In the genomic region with DNA sequence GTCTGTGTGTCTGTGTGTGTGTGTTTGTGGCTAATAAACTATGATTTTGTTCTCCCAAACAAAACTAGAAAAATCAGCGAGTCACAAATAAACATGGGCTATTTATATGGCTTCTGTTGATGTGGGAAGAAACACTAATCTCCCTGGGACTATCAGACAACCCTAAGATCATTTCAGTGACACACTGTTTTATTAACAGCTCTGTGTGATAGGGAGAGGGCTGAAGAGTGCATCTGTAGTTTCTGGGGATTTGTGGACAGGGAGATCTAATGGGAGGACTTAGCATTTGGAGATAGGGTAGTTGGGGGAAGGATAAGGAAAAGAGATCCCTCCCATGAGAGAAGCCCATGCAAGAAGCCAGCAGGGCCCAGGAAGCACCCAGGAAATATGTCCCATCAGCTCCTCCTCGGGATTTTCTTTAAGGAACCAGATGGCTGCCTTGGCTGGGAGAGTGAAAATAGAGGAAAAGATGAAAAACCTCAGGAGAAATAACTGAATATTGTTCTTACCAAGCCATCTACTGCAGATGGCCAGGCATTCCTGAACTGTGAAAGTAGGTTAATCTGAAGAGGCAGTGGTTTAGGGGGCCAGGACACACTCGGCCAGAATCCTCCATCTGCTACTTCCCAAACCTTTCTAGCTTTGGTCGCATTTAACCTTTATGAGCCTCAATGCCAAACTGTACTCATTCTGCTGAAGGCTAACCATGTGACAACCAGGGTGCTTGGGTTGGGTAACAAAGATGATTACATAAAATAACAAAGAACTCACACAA, we compare ENCODE assay signal across 1 cellular context.
TF ChIP-seq lines count a peak whose summit lies in the region.

No MANE protein-coding gene starts in this region.

TF ChIP-seq in GM23338, 12 proteins besides CTCF, POLR2A, EP300 and RAD21:
- no peak for TF ChIP-seq ZNF114 (CRISPR knock-in tag; IDR thresholded peaks at IDR 0.05)
- TF ChIP-seq EZH2 (IDR thresholded peaks at IDR 0.05; ENCODE audit: low read depth, unreplicated experiment), result no peak
- no peak for TF ChIP-seq STAT1 (IDR thresholded peaks at IDR 0.05; ENCODE audit: unreplicated experiment)
- TF ChIP-seq JUNB (IDR thresholded peaks at IDR 0.05; ENCODE audit: unreplicated experiment), result no peak
- TF ChIP-seq, protein P1, sequence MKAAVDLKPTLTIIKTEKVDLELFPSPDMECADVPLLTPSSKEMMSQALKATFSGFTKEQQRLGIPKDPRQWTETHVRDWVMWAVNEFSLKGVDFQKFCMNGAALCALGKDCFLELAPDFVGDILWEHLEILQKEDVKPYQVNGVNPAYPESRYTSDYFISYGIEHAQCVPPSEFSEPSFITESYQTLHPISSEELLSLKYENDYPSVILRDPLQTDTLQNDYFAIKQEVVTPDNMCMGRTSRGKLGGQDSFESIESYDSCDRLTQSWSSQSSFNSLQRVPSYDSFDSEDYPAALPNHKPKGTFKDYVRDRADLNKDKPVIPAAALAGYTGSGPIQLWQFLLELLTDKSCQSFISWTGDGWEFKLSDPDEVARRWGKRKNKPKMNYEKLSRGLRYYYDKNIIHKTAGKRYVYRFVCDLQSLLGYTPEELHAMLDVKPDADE (IDR thresholded peaks at IDR 0.05), result no peak
- TF ChIP-seq, protein P2, sequence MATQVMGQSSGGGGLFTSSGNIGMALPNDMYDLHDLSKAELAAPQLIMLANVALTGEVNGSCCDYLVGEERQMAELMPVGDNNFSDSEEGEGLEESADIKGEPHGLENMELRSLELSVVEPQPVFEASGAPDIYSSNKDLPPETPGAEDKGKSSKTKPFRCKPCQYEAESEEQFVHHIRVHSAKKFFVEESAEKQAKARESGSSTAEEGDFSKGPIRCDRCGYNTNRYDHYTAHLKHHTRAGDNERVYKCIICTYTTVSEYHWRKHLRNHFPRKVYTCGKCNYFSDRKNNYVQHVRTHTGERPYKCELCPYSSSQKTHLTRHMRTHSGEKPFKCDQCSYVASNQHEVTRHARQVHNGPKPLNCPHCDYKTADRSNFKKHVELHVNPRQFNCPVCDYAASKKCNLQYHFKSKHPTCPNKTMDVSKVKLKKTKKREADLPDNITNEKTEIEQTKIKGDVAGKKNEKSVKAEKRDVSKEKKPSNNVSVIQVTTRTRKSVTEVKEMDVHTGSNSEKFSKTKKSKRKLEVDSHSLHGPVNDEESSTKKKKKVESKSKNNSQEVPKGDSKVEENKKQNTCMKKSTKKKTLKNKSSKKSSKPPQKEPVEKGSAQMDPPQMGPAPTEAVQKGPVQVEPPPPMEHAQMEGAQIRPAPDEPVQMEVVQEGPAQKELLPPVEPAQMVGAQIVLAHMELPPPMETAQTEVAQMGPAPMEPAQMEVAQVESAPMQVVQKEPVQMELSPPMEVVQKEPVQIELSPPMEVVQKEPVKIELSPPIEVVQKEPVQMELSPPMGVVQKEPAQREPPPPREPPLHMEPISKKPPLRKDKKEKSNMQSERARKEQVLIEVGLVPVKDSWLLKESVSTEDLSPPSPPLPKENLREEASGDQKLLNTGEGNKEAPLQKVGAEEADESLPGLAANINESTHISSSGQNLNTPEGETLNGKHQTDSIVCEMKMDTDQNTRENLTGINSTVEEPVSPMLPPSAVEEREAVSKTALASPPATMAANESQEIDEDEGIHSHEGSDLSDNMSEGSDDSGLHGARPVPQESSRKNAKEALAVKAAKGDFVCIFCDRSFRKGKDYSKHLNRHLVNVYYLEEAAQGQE (IDR thresholded peaks at IDR 0.05; ENCODE audit: unreplicated experiment), result no peak
- TF ChIP-seq ZNF331 (CRISPR knock-in tag; IDR thresholded peaks at IDR 0.05; ENCODE audit: low read depth), result no peak
- TF ChIP-seq, protein P3, sequence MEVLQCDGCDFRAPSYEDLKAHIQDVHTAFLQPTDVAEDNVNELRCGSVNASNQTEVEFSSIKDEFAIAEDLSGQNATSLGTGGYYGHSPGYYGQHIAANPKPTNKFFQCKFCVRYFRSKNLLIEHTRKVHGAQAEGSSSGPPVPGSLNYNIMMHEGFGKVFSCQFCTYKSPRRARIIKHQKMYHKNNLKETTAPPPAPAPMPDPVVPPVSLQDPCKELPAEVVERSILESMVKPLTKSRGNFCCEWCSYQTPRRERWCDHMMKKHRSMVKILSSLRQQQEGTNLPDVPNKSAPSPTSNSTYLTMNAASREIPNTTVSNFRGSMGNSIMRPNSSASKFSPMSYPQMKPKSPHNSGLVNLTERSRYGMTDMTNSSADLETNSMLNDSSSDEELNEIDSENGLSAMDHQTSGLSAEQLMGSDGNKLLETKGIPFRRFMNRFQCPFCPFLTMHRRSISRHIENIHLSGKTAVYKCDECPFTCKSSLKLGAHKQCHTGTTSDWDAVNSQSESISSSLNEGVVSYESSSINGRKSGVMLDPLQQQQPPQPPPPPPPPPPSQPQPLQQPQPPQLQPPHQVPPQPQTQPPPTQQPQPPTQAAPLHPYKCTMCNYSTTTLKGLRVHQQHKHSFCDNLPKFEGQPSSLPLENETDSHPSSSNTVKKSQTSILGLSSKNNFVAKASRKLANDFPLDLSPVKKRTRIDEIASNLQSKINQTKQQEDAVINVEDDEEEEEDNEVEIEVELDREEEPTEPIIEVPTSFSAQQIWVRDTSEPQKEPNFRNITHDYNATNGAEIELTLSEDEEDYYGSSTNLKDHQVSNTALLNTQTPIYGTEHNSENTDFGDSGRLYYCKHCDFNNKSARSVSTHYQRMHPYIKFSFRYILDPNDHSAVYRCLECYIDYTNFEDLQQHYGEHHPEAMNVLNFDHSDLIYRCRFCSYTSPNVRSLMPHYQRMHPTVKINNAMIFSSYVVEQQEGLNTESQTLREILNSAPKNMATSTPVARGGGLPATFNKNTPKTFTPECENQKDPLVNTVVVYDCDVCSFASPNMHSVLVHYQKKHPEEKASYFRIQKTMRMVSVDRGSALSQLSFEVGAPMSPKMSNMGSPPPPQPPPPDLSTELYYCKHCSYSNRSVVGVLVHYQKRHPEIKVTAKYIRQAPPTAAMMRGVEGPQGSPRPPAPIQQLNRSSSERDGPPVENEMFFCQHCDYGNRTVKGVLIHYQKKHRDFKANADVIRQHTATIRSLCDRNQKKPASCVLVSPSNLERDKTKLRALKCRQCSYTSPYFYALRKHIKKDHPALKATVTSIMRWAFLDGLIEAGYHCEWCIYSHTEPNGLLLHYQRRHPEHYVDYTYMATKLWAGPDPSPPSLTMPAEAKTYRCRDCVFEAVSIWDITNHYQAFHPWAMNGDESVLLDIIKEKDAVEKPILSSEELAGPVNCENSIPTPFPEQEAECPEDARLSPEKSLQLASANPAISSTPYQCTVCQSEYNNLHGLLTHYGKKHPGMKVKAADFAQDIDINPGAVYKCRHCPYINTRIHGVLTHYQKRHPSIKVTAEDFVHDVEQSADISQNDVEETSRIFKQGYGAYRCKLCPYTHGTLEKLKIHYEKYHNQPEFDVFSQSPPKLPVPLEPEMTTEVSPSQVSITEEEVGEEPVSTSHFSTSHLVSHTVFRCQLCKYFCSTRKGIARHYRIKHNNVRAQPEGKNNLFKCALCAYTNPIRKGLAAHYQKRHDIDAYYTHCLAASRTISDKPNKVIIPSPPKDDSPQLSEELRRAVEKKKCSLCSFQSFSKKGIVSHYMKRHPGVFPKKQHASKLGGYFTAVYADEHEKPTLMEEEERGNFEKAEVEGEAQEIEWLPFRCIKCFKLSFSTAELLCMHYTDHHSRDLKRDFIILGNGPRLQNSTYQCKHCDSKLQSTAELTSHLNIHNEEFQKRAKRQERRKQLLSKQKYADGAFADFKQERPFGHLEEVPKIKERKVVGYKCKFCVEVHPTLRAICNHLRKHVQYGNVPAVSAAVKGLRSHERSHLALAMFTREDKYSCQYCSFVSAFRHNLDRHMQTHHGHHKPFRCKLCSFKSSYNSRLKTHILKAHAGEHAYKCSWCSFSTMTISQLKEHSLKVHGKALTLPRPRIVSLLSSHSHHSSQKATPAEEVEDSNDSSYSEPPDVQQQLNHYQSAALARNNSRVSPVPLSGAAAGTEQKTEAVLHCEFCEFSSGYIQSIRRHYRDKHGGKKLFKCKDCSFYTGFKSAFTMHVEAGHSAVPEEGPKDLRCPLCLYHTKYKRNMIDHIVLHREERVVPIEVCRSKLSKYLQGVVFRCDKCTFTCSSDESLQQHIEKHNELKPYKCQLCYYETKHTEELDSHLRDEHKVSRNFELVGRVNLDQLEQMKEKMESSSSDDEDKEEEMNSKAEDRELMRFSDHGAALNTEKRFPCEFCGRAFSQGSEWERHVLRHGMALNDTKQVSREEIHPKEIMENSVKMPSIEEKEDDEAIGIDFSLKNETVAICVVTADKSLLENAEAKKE (CRISPR knock-in tag; IDR thresholded peaks at IDR 0.05), result no peak
- no peak for TF ChIP-seq POLR2AphosphoS5 (IDR thresholded peaks at IDR 0.05; ENCODE audit: low read depth)
- no peak for TF ChIP-seq CREB1 (CRISPR knock-in tag; IDR thresholded peaks at IDR 0.05; ENCODE audit: low read depth)
- TF ChIP-seq EZH2phosphoT487 (IDR thresholded peaks at IDR 0.05; ENCODE audit: unreplicated experiment), result no peak
- no peak for TF ChIP-seq NANOG (IDR thresholded peaks at IDR 0.05; ENCODE audit: borderline replicate concordance)
